ENCODE assay signal across 15 cellular contexts in the genomic region with DNA sequence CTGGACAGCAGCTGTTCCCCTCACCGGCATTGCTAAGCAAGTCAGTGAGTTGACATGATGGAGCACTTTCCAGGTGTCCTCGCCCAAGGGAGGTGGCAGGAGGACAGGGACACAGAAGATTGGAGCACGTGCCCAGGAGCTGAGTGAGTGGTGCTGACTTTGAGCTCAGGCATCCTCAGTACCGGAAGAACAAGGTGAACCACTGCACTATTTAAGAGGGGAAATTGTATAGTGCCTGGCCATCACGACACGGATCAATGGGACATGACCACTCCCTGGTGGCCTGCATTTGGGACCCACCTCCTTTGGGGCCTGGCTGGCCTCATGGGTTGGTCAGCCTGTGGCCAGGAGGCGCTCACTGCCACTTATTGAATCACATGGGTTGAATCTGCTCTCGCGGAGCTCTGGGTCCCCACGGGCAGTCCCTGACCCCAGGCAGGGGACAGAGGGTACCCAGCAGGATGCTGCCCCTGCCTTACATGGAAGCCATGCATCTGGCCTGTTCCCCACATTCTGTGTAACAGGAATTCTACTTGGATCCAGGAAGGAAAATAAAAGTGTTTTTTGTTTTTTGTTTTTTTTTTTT.
DNase-seq lines count a peak whose midpoint lies in the region; ATAC-seq and TF ChIP-seq lines count a peak whose summit lies in the region.
"Had no signal": no experiment of that assay in that cellular context is flagged by ENCODE, and none has a peak within 500 bp of the region (broad histone marks: within the 10 kb centered on the region; RNA-seq: fewer than 3 reads in every experiment).

No MANE protein-coding gene starts in this region.

- intact Hi-C loops in cardiac septum (cut with DNase I) = no loop called here
- intact Hi-C loops in Right ventricle myocardium superior (cut with DNase I) = no loop called here
- intact Hi-C loops in adrenal gland (cut with DNase I) = no loop called here

- H3K9me3 ChIP-seq in adrenal gland (replicated peaks in 1 of 3) = no peaks in the 10 kb centered on the region
- H3K9me3 ChIP-seq: BLaER1, SJSA1 had no signal

- no peaks in the 10 kb centered on the region for H3K27me3 ChIP-seq in brain microvascular endothelial cell (replicated peaks)
- no peaks in the 10 kb centered on the region for H3K27me3 ChIP-seq in adrenal gland
- H3K27me3 ChIP-seq: BLaER1, SJSA1 had no signal

- 90 to 94% (median 91%) methylated on average over 9 to 10 of the region's 10 CpGs for whole genome bisulfite sequencing in adrenal gland, 4 donors

- DNase-seq in cardiac septum (ENCODE audit: low spot score) (peak; percentile 61), Right ventricle myocardium superior (no peak), mesenteric fat pad (ENCODE audit: low spot score) (peak; percentile 33), brain microvascular endothelial cell (no peak), adrenal gland (no peak)
- DNase-seq: CD4-positive, CD25-positive, alpha-beta regulatory T cell; DMS53; NCI-H2029; PC-9 had no signal

- no peak for TF ChIP-seq POLR2A in adrenal gland (IDR thresholded peaks at IDR 0.05)

- H3K4me3 ChIP-seq in brain microvascular endothelial cell (ENCODE audit: low read depth, low read length) = no peak overlapping the region
- H3K4me3 ChIP-seq in adrenal gland = no peak overlapping the region
- H3K4me3 ChIP-seq: BLaER1, K562, PC-9, SJSA1 had no signal

- H3K27ac ChIP-seq in VCaP (peak overlapping the region; percentile 38; the same call in 1 of the 2 replicates), brain microvascular endothelial cell (no peak overlapping the region), adrenal gland (no peak overlapping the region)
- H3K27ac ChIP-seq: BLaER1, PC-9, SJSA1 had no signal

- ATAC-seq in Right ventricle myocardium superior (ENCODE audit: poor library complexity) = no peak
- ATAC-seq in HG03196 (IDR thresholded peaks at IDR 0.05; ENCODE audit: unreplicated experiment) = no peak
- ATAC-seq: K562, Right ventricle myocardium inferior had no signal

- TF ChIP-seq CTCF in VCaP (conservative IDR thresholded peaks at IDR 0.05) = no peak
- no peak for TF ChIP-seq CTCF in brain microvascular endothelial cell (IDR thresholded peaks at IDR 0.05; ENCODE audit: low read depth, low read length, missing control alignments)
- TF ChIP-seq CTCF in adrenal gland (IDR thresholded peaks at IDR 0.05) = no peak

- H3K36me3 ChIP-seq in brain microvascular endothelial cell (replicated peaks) (no peaks in the 10 kb centered on the region), adrenal gland (replicated peaks in 1 of 2) (no peaks in the 10 kb centered on the region)
- H3K36me3 ChIP-seq: BLaER1, SJSA1 had no signal

- no peaks in the 10 kb centered on the region for H3K4me1 ChIP-seq in adrenal gland (replicated peaks in 1 of 2)
- H3K4me1 ChIP-seq: BLaER1, SJSA1 had no signal

- in situ Hi-C loops in brain microvascular endothelial cell (cut with HindIII; ENCODE audit: low pct_ligation_motif_present, low sequenced_read_pairs) = no loop called here

Comparison
In these comparisons a context has a peak if more than half of its experiments do, and no peak if none do; other contexts are left out.
1. DNase-seq: peak in cardiac septum (single experiment) and mesenteric fat pad (single experiment); none in Right ventricle myocardium superior (single experiment), brain microvascular endothelial cell (single experiment) and adrenal gland (0 of 7).